Comparison of ENCODE assay signal across 13 cellular contexts in genomic region chr16:27256861-27257260, GRCh38.
"Had no signal": no experiment of that assay in that cellular context is flagged by ENCODE, and none has a peak within 500 bp of the region (broad histone marks: within the 10 kb centered on the region; RNA-seq: fewer than 3 reads in every experiment).

No MANE protein-coding gene starts in this region.

- ATAC-seq: left lung; naive thymus-derived CD4-positive, alpha-beta T cell; SK-N-SH treated with all-trans-retinoic acid at 6 μM for 48 hours; stimulated activated effector memory CD8-positive, alpha-beta T cell treated with anti-CD3 and anti-CD28 coated beads, Interleukin-12 subunit alpha, Interleukin-12 subunit beta, amount 100 ng/mL, for 72 hours had no signal

- H3K27ac Mint-ChIP-seq: activated B cell treated with CpG ODN at 0.5 μM for 24 hours; activated CD4-positive, alpha-beta T cell treated with anti-CD3 and anti-CD28 coated beads, Interleukin-2, amount 10 ng/mL, durations not matched to agents 7 days and 5 days; stimulated activated effector memory CD8-positive, alpha-beta T cell treated with anti-CD3 and anti-CD28 coated beads, Interleukin-12 subunit alpha, Interleukin-12 subunit beta, amount 100 ng/mL, for 72 hours had no signal

- DNase-seq: activated B cell treated with CpG ODN at 0.5 μM for 24 hours; activated CD4-positive, alpha-beta T cell treated with anti-CD3 and anti-CD28 coated beads, Interleukin-2, amount 10 ng/mL, durations not matched to agents 7 days and 5 days; activated gamma-delta T cell treated with Interleukin-2 at 50 U/mL for 16 hours; activated T-cell treated with anti-CD3 and anti-CD28 coated beads, Interleukin-2, amount 50 U/mL, for 1 hour; caudate nucleus; erythroblast; hippocampal formation; left lung; naive thymus-derived CD4-positive, alpha-beta T cell; SHP77 treated with DMSO at 0.1 percent for 48 hours; transverse colon had no signal

- H3K27me3 Mint-ChIP-seq: activated B cell treated with CpG ODN at 0.5 μM for 24 hours; activated CD4-positive, alpha-beta T cell treated with anti-CD3 and anti-CD28 coated beads, Interleukin-2, amount 10 ng/mL, durations not matched to agents 7 days and 5 days; naive thymus-derived CD4-positive, alpha-beta T cell had no signal

- H3K9me3 Mint-ChIP-seq: activated B cell treated with CpG ODN at 0.5 μM for 24 hours; activated CD4-positive, alpha-beta T cell treated with anti-CD3 and anti-CD28 coated beads, Interleukin-2, amount 10 ng/mL, durations not matched to agents 7 days and 5 days; naive thymus-derived CD4-positive, alpha-beta T cell; stimulated activated effector memory CD8-positive, alpha-beta T cell treated with anti-CD3 and anti-CD28 coated beads, Interleukin-12 subunit alpha, Interleukin-12 subunit beta, amount 100 ng/mL, for 72 hours had no signal

- H3K4me3 Mint-ChIP-seq: activated B cell treated with CpG ODN at 0.5 μM for 24 hours; activated CD4-positive, alpha-beta T cell treated with anti-CD3 and anti-CD28 coated beads, Interleukin-2, amount 10 ng/mL, durations not matched to agents 7 days and 5 days; stimulated activated effector memory CD8-positive, alpha-beta T cell treated with anti-CD3 and anti-CD28 coated beads, Interleukin-12 subunit alpha, Interleukin-12 subunit beta, amount 100 ng/mL, for 72 hours had no signal
